ENCODE assay signal across 24 cellular contexts in genomic region chr11:111001091-111001430, GRCh38.
DNase-seq lines count a peak whose midpoint lies in the region; TF ChIP-seq lines count a peak whose summit lies in the region.
"Had no signal": no experiment of that assay in that cellular context is flagged by ENCODE, and none has a peak within 500 bp of the region (broad histone marks: within the 10 kb centered on the region; RNA-seq: fewer than 3 reads in every experiment).

No MANE protein-coding gene starts in this region.

- in situ Hi-C loops in KBM-7 (cut with MboI; ENCODE audit: low pct_unique_long_range_greater_than_20kb, low sequenced_read_pairs): no loop called here

- H3K4me3 ChIP-seq in DOHH2 (ENCODE audit: low read length) (no peak overlapping the region), MG63 (no peak overlapping the region), fibroblast of lung (replicated peaks in 1 of 4; ENCODE audit: control extremely low read depth in 1 of 4, insufficient read depth in 1 of 4, low read depth in 3 of 4, low read length in 4 of 4) (no peak overlapping the region)
- H3K4me3 ChIP-seq: ascending aorta, gastroesophageal sphincter, lower lobe of right lung, neural progenitor cell, sigmoid colon, tibial artery had no signal

- H3K36me3 ChIP-seq in DOHH2 (ENCODE audit: control insufficient read depth, low read length) (no peaks in the 10 kb centered on the region), MG63 (no peaks in the 10 kb centered on the region), fibroblast of lung (ENCODE audit: control insufficient read depth, insufficient read depth, low read length) (no peaks in the 10 kb centered on the region)
- H3K36me3 ChIP-seq: ascending aorta, gastroesophageal sphincter, lower lobe of right lung, neural progenitor cell, sigmoid colon, tibial artery had no signal

- H3K9ac ChIP-seq in fibroblast of lung (ENCODE audit: insufficient read depth, low read length): no peak overlapping the region
- H3K9ac ChIP-seq: neural progenitor cell had no signal

- H3K4me1 ChIP-seq in DOHH2 (ENCODE audit: control insufficient read depth, low read length) (peaks cover 36% of the 10 kb centered on the region), fibroblast of lung (ENCODE audit: control insufficient read depth, extremely low read depth, insufficient read depth, low read length) (peaks cover 16% of the 10 kb centered on the region)
- H3K4me1 ChIP-seq: neural progenitor cell had no signal

- TF ChIP-seq CTCF in DOHH2 (IDR thresholded peaks at IDR 0.05; ENCODE audit: low read depth, low read length, poor library complexity, severe bottlenecking) (no peak), fibroblast of lung (conservative IDR thresholded peaks at IDR 0.05 in 1 of 2, IDR thresholded peaks at IDR 0.05 in 1 of 2; ENCODE audit: low read depth in 1 of 2, low read length in 2 of 2) (no peak)

- H3K79me2 ChIP-seq in DOHH2 (ENCODE audit: control insufficient read depth, low read length) (no peaks in the 10 kb centered on the region), fibroblast of lung (ENCODE audit: control insufficient read depth, insufficient read depth, low read length) (no peaks in the 10 kb centered on the region)

- H3K4me2 ChIP-seq in DOHH2 (ENCODE audit: low read length) (peak overlapping the region; percentile 27; the same call in 1 of the 2 replicates), fibroblast of lung (ENCODE audit: extremely low read depth, insufficient read depth, low read length) (peak overlapping the region; percentile 36)
- H3K4me2 ChIP-seq: neural progenitor cell had no signal

- no peaks in the 10 kb centered on the region for H3F3A ChIP-seq in DOHH2 (ENCODE audit: control insufficient read depth, insufficient read depth)

- no peaks in the 10 kb centered on the region for H3K9me3 ChIP-seq in DOHH2 (ENCODE audit: control insufficient read depth, insufficient read depth, low read length)
- H3K9me3 ChIP-seq in MG63: no peaks in the 10 kb centered on the region
- H3K9me3 ChIP-seq in fibroblast of lung (ENCODE audit: control insufficient read depth, insufficient read depth, low read depth, low read length): no peaks in the 10 kb centered on the region
- H3K9me3 ChIP-seq: ascending aorta, gastroesophageal sphincter, lower lobe of right lung, sigmoid colon, tibial artery had no signal

- H2AFZ ChIP-seq in fibroblast of lung (ENCODE audit: low read length): no peak overlapping the region
- H2AFZ ChIP-seq: neural progenitor cell had no signal

- no peaks in the 10 kb centered on the region for H4K20me1 ChIP-seq in DOHH2 (ENCODE audit: control insufficient read depth, insufficient read depth, low read depth, low read length)
- H4K20me1 ChIP-seq in fibroblast of lung (ENCODE audit: control insufficient read depth, extremely low read depth, insufficient read depth, low read length): no peaks in the 10 kb centered on the region

- H3K9me2 ChIP-seq in DOHH2 (replicated peaks; ENCODE audit: control insufficient read depth, low read length): no peaks in the 10 kb centered on the region

- H3K27me3 ChIP-seq in DOHH2 (ENCODE audit: control insufficient read depth, low read length): no peaks in the 10 kb centered on the region
- no peaks in the 10 kb centered on the region for H3K27me3 ChIP-seq in MG63
- no peaks in the 10 kb centered on the region for H3K27me3 ChIP-seq in fibroblast of lung (ENCODE audit: control insufficient read depth, insufficient read depth, low read length)
- H3K27me3 ChIP-seq: ascending aorta, gastroesophageal sphincter, neural progenitor cell, sigmoid colon, tibial artery had no signal

- H3K27ac ChIP-seq in DOHH2 (ENCODE audit: low read depth, low read length) (no peak overlapping the region), fibroblast of lung (ENCODE audit: insufficient read depth, low read length) (no peak overlapping the region)
- H3K27ac ChIP-seq: gastroesophageal sphincter, lower lobe of right lung, neural progenitor cell, RWPE1 had no signal

- DNase-seq in MG63 (peak; percentile 59), fibroblast of lung (ENCODE audit: low read depth in 2 of 2) (peak; percentile 47 to 82), myocyte (ENCODE audit: low read depth) (peak; percentile 41), epidermal melanocyte (ENCODE audit: insufficient read length, low spot score) (no peak), KBM-7 (no peak), EL (no peak), hepatic stellate cell (ENCODE audit: low spot score) (no peak)
- DNase-seq: activated B cell treated with CpG ODN at 0.5 μM for 24 hours; activated CD4-positive, alpha-beta T cell treated with anti-CD3 and anti-CD28 coated beads, Interleukin-2, amount 50 U/mL, for 4 hours; CD4-positive, alpha-beta T cell; central memory CD4-positive, alpha-beta T cell; dermis blood vessel endothelial cell; lower lobe of right lung; MM.1S; NCI-H1436; sigmoid colon; stimulated activated CD4-positive, alpha-beta T cell treated with anti-CD3 and anti-CD28 coated beads, Interleukin-15, amount 100 ng/mL, for 24 hours; SW 1271; tibial artery had no signal

Comparison
In these comparisons a context has a peak if more than half of its experiments do, and no peak if none do; other contexts are left out.
1. DNase-seq: peak in MG63 (single experiment), fibroblast of lung (2 of 2) and myocyte (single experiment); none in epidermal melanocyte (single experiment), KBM-7 (single experiment), EL (single experiment) and hepatic stellate cell (single experiment).